17 cellular contexts compared by ENCODE assay signal in genomic region chr7:91249506-91250233, GRCh38. TPM values are rescaled to one million over a fixed set of nuclear protein-coding genes. Genes with fewer than 3 reads are reported as not detected.
DNase-seq lines count a peak whose midpoint lies in the region; ATAC-seq and TF ChIP-seq lines count a peak whose summit lies in the region.
"Had no signal": no experiment of that assay in that cellular context is flagged by ENCODE, and none has a peak within 500 bp of the region (broad histone marks: within the 10 kb centered on the region; RNA-seq: fewer than 3 reads in every experiment).

No MANE protein-coding gene starts in this region.

- no peaks in the 10 kb centered on the region for H3K27me3 ChIP-seq in lung (ENCODE audit: control insufficient read depth, insufficient read depth)
- H3K27me3 ChIP-seq: body of pancreas, testis had no signal

- no peaks in the 10 kb centered on the region for H3K4me1 ChIP-seq in lung (ENCODE audit: control insufficient read depth in 2 of 2, insufficient read depth in 2 of 2, low read length in 2 of 2)
- H3K4me1 ChIP-seq: body of pancreas, testis had no signal

- TF ChIP-seq CTCF in AG10803 (conservative IDR thresholded peaks at IDR 0.05; ENCODE audit: low read length) (no peak), epithelial cell of esophagus (IDR thresholded peaks at IDR 0.05; ENCODE audit: insufficient read depth, low read depth, low read length, missing control alignments) (no peak), lung (IDR thresholded peaks at IDR 0.05; ENCODE audit: control extremely low read depth, extremely low read depth) (no peak)

- H3K9me3 ChIP-seq in lung (ENCODE audit: control insufficient read depth in 2 of 2, insufficient read depth in 1 of 2, low read length in 1 of 2), result no peaks in the 10 kb centered on the region
- H3K9me3 ChIP-seq: body of pancreas, testis had no signal

- 76 to 80% methylated on average over 4 of the region's 4 CpGs for WGBS in lung, 2 donors

- DNase-seq in AG10803 (ENCODE audit: low read depth) (peak; percentile 83), LoVo (ENCODE audit: low spot score) (peak; percentile 15), epithelial cell of esophagus (ENCODE audit: low read depth) (peak; percentile 94), lung (ENCODE audit: low spot score) (no peak), NCI-H748 treated with DMSO at 0.1 percent for 48 hours (lab: John Stamatoyannopoulos, UW) (no peak), middle frontal gyrus (ENCODE audit: extremely low spot score, low spot score) (no peak), ecto neural progenitor cell (ENCODE audit: low spot score) (no peak)
- DNase-seq in stimulated activated naive CD4-positive, alpha-beta T cell (lab: John Stamatoyannopoulos, UW), result no peak
- DNase-seq: activated CD4-positive, alpha-beta T cell treated with anti-CD3 and anti-CD28 coated beads, Interleukin-2, amount 50 U/mL, for 48 hours; activated effector memory CD4-positive, alpha-beta T cell treated with anti-CD3 and anti-CD28 coated beads, Interleukin-2, amount 50 U/mL, for 16 hours; AML-193; body of pancreas; NCI-H1436; NCI-H510A; nucleus accumbens; T-helper 9 cell; testis had no signal

- no peaks in the 10 kb centered on the region for H3K36me3 ChIP-seq in lung (ENCODE audit: control insufficient read depth in 2 of 2, insufficient read depth in 2 of 2, low read length in 2 of 2)

- H3K4me3 ChIP-seq in AG10803 (ENCODE audit: low read length), result no peak overlapping the region
- H3K4me3 ChIP-seq in epithelial cell of esophagus (ENCODE audit: low read length), result no peak overlapping the region
- H3K4me3 ChIP-seq in lung, result no peak overlapping the region
- H3K4me3 ChIP-seq: body of pancreas, testis had no signal

- ATAC-seq in lung (ENCODE audit: insufficient read depth, low FRiP score), result peak; percentile 69
- ATAC-seq: body of pancreas had no signal

- H3K27ac ChIP-seq in lung (ENCODE audit: low read depth in 1 of 2, low read length in 1 of 2), result no peak overlapping the region
- H3K27ac ChIP-seq: body of pancreas, testis had no signal

RNA-seq across cellular contexts. Expression of gene FZD1, which starts 14.6 kb away (rescaled TPM):
- 10 to 100 TPM; 17.2 to 55.8 TPM for total RNA-seq in lung
- 1 to 10 TPM; 4.1 to 6.2 TPM for polyA plus RNA-seq in lung

Comparison
In these comparisons a context has a peak if more than half of its experiments do, and no peak if none do; other contexts are left out.
1. DNase-seq: peak in AG10803 (single experiment), LoVo (single experiment) and epithelial cell of esophagus (single experiment); none in lung (single experiment), NCI-H748 treated with DMSO at 0.1 percent for 48 hours (single experiment), middle frontal gyrus (single experiment), stimulated activated naive CD4-positive, alpha-beta T cell (0 of 6) and ecto neural progenitor cell (single experiment).